Comparison of ENCODE assay signal across 12 cellular contexts in the genomic region with DNA sequence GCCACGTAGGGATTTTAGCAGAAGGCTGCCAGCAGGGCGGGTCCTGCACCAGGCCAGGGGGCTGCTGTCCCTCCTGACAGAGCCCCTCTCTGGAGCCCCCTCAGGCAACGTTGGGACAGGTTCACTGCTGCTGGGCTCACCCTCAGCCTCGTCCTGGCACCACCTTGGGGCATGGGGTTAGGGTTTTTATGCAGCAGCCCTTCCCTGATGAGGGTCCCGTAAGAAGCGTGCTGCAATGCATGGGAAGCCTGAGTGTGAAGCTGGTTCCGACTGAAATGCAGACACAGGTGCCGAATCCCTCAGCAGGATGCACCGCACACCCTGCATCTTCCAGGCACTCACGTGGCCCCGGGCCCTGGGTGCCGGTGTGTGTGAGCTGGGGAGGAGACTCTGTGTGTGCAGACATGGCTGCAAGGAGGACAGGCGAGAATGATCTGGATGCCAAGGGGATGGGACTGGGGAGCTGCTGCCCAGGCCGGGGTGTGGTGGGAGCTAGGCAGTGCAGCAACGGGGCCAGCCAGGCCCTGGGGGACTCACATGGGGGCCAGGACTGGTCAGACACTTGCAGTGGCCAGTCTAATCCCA. TPM values are rescaled to one million over a fixed set of nuclear protein-coding genes. Genes with fewer than 3 reads are reported as not detected.
A peak's percentile ranks its signal among the peaks of the same experiment; 100 is the strongest.
DNase-seq lines count a peak whose midpoint lies in the region; ATAC-seq, FAIRE-seq and TF ChIP-seq lines count a peak whose summit lies in the region.
"Had no signal": no experiment of that assay in that cellular context is flagged by ENCODE, and none has a peak within 500 bp of the region (broad histone marks: within the 10 kb centered on the region; RNA-seq: fewer than 3 reads in every experiment).

No MANE protein-coding gene starts in this region.

- H3K4me3 ChIP-seq in ectodermal cell (ENCODE audit: insufficient read depth, low read depth, low read length): no peak overlapping the region
- peak overlapping the region in 1 of 3 experiments; percentile 42; a peak in 2 of 6 replicates for H3K4me3 ChIP-seq in HepG2 (replicated peaks in 1 of 3; ENCODE audit: insufficient read depth in 1 of 3, low read depth in 2 of 3, low read length in 3 of 3)
- no peak overlapping the region for H3K4me3 ChIP-seq in Caco-2 (ENCODE audit: low read depth, low read length)

- DNase-seq in activated naive CD4-positive, alpha-beta T cell treated with anti-CD3 and anti-CD28 coated beads, Interleukin-2, amount 10 ng/mL, durations not matched to agents 7 days and 5 days: no peak
- DNase-seq in HepG2 (ENCODE audit: low spot score): no peak
- DNase-seq in type B pancreatic cell (ENCODE audit: extremely low spot score, unreplicated experiment): peak; percentile 74
- DNase-seq in Caco-2: no peak
- no peak for DNase-seq in HFFc6
- no peak for DNase-seq in D721Med (ENCODE audit: insufficient read length, low spot score)
- DNase-seq: activated CD4-positive, CD25-positive, alpha-beta regulatory T cell treated with anti-CD3 and anti-CD28 coated beads, Interleukin-2, amount 50 U/mL, for 72 hours; dermis blood vessel endothelial cell had no signal

- H3K9ac ChIP-seq in HepG2 (ENCODE audit: insufficient read depth, low read depth, low read length): peak overlapping the region; percentile 70

- peak overlapping the region; percentile 63 for H3K27ac ChIP-seq in ectodermal cell (ENCODE audit: insufficient read depth, low read depth, low read length, poor library complexity, severe bottlenecking)
- no peak overlapping the region for H3K27ac ChIP-seq in HepG2 (ENCODE audit: extremely low read length, insufficient read depth, low read length)

- intact Hi-C loops in HepG2 (cut with micrococcal nuclease; ENCODE audit: unreplicated experiment): no loop called here
- intact Hi-C loops in Caco-2 (cut with micrococcal nuclease; ENCODE audit: unreplicated experiment): no loop called here

- H3K9me3 Mint-ChIP-seq in activated naive CD4-positive, alpha-beta T cell treated with anti-CD3 and anti-CD28 coated beads, Interleukin-2, amount 50 U/mL, for 24 hours: no peaks in the 10 kb centered on the region
- H3K9me3 Mint-ChIP-seq in activated naive CD4-positive, alpha-beta T cell treated with anti-CD3 and anti-CD28 coated beads, Interleukin-2, amount 10 ng/mL, durations not matched to agents 7 days and 5 days: no peaks in the 10 kb centered on the region
- H3K9me3 Mint-ChIP-seq in type B pancreatic cell (no peaks in the 10 kb centered on the region), Caco-2 (ENCODE audit: unreplicated experiment) (no peaks in the 10 kb centered on the region), HFFc6 (no peaks in the 10 kb centered on the region)
- H3K9me3 Mint-ChIP-seq: memory B cell had no signal

- H3K4me1 ChIP-seq in ectodermal cell (ENCODE audit: control insufficient read depth, insufficient read depth, low read length): peaks cover 23% of the 10 kb centered on the region
- peaks cover 47% of the 10 kb centered on the region for H3K4me1 ChIP-seq in HepG2 (ENCODE audit: insufficient read depth, low read length)
- peaks cover 6% of the 10 kb centered on the region; the same call in 1 of the 2 replicates for H3K4me1 ChIP-seq in Caco-2

- H3K27me3 ChIP-seq in ectodermal cell (ENCODE audit: control insufficient read depth, insufficient read depth, low read length, poor library complexity, severe bottlenecking) (no peaks in the 10 kb centered on the region), HepG2 (ENCODE audit: control insufficient read depth in 1 of 2, insufficient read depth in 2 of 2, low read length in 2 of 2) (peaks cover 5 to 51% of the 10 kb centered on the region in 2 experiments), Caco-2 (replicated peaks; ENCODE audit: control insufficient read depth, insufficient read depth, low read length) (no peaks in the 10 kb centered on the region)

- POLR2A ChIA-PET in HepG2 (lab: Yijun Ruan, JAX): no interaction called here
- POLR2A ChIA-PET in Caco-2 (lab: Charles Lee): no interaction called here

- FAIRE-seq in HepG2 (lab: Jason Lieb, UNC) (no peak), D721Med (lab: Jason Lieb, UNC) (no peak)
- FAIRE-seq: G401.6 had no signal

- ATAC-seq in HepG2: no peak

- H3K36me3 ChIP-seq in ectodermal cell (ENCODE audit: control insufficient read depth, insufficient read depth, low read length) (no peaks in the 10 kb centered on the region), HepG2 (replicated peaks in 1 of 2; ENCODE audit: control insufficient read depth in 1 of 2, insufficient read depth in 2 of 2, low read length in 2 of 2) (no peaks in the 10 kb centered on the region), Caco-2 (ENCODE audit: control insufficient read depth, insufficient read depth, low read length) (no peaks in the 10 kb centered on the region)

- peaks cover 15% of the 10 kb centered on the region for H3K4me1 Mint-ChIP-seq in activated naive CD4-positive, alpha-beta T cell treated with anti-CD3 and anti-CD28 coated beads, Interleukin-2, amount 50 U/mL, for 24 hours
- H3K4me1 Mint-ChIP-seq in activated naive CD4-positive, alpha-beta T cell treated with anti-CD3 and anti-CD28 coated beads, Interleukin-2, amount 10 ng/mL, durations not matched to agents 7 days and 5 days: peaks cover 3% of the 10 kb centered on the region
- H3K4me1 Mint-ChIP-seq in type B pancreatic cell (ENCODE audit: unreplicated experiment) (peaks cover 23% of the 10 kb centered on the region), Caco-2 (ENCODE audit: low read depth, unreplicated experiment) (peaks cover 10% of the 10 kb centered on the region), HFFc6 (ENCODE audit: low read depth) (no peaks in the 10 kb centered on the region)
- H3K4me1 Mint-ChIP-seq: memory B cell had no signal

- no peaks in the 10 kb centered on the region for H4K20me1 ChIP-seq in HepG2 (ENCODE audit: insufficient read depth, low read length)

- H3K9me3 ChIP-seq in ectodermal cell (ENCODE audit: control insufficient read depth, low read length) (no peaks in the 10 kb centered on the region), HepG2 (ENCODE audit: low read length) (no peaks in the 10 kb centered on the region), Caco-2 (no peaks in the 10 kb centered on the region)

- in situ Hi-C loops in HepG2 (cut with HindIII; ENCODE audit: extremely low pct_ligation_motif_present, low pct_unique_long_range_greater_than_20kb): no loop called here

- no peaks in the 10 kb centered on the region for H3K27me3 Mint-ChIP-seq in activated naive CD4-positive, alpha-beta T cell treated with anti-CD3 and anti-CD28 coated beads, Interleukin-2, amount 50 U/mL, for 24 hours
- H3K27me3 Mint-ChIP-seq in activated naive CD4-positive, alpha-beta T cell treated with anti-CD3 and anti-CD28 coated beads, Interleukin-2, amount 10 ng/mL, durations not matched to agents 7 days and 5 days: peaks cover 5% of the 10 kb centered on the region
- H3K27me3 Mint-ChIP-seq in type B pancreatic cell: peaks cover 10% of the 10 kb centered on the region
- H3K27me3 Mint-ChIP-seq in Caco-2 (ENCODE audit: insufficient read depth, unreplicated experiment): peaks cover under 1% of the 10 kb centered on the region
- H3K27me3 Mint-ChIP-seq in HFFc6 (ENCODE audit: insufficient read depth): peaks cover 31% of the 10 kb centered on the region

- H3K4me3 Mint-ChIP-seq in activated naive CD4-positive, alpha-beta T cell treated with anti-CD3 and anti-CD28 coated beads, Interleukin-2, amount 50 U/mL, for 24 hours: no peak overlapping the region
- no peak overlapping the region for H3K4me3 Mint-ChIP-seq in activated naive CD4-positive, alpha-beta T cell treated with anti-CD3 and anti-CD28 coated beads, Interleukin-2, amount 10 ng/mL, durations not matched to agents 7 days and 5 days
- no peak overlapping the region for H3K4me3 Mint-ChIP-seq in type B pancreatic cell
- H3K4me3 Mint-ChIP-seq in Caco-2 (ENCODE audit: unreplicated experiment): no peak overlapping the region
- no peak overlapping the region for H3K4me3 Mint-ChIP-seq in HFFc6
- H3K4me3 Mint-ChIP-seq: memory B cell had no signal

- no peaks in the 10 kb centered on the region for H3K36me3 Mint-ChIP-seq in activated naive CD4-positive, alpha-beta T cell treated with anti-CD3 and anti-CD28 coated beads, Interleukin-2, amount 50 U/mL, for 24 hours
- H3K36me3 Mint-ChIP-seq in activated naive CD4-positive, alpha-beta T cell treated with anti-CD3 and anti-CD28 coated beads, Interleukin-2, amount 10 ng/mL, durations not matched to agents 7 days and 5 days: no peaks in the 10 kb centered on the region
- H3K36me3 Mint-ChIP-seq in type B pancreatic cell (no peaks in the 10 kb centered on the region), Caco-2 (ENCODE audit: insufficient read depth, unreplicated experiment) (no peaks in the 10 kb centered on the region), HFFc6 (ENCODE audit: low read depth) (no peaks in the 10 kb centered on the region)
- H3K36me3 Mint-ChIP-seq: memory B cell had no signal

- TF ChIP-seq POLR2A in HepG2 (IDR thresholded peaks at IDR 0.05; ENCODE audit: insufficient read depth in 1 of 2, low read depth in 2 of 2, low read length in 2 of 2): no peak

- peak overlapping the region; percentile 52 for H3K4me2 ChIP-seq in HepG2 (ENCODE audit: low read depth, low read length)

- no peak for TF ChIP-seq RAD21 in HepG2 (CRISPR knock-in tag; IDR thresholded peaks at IDR 0.05)

- TF ChIP-seq EP300 in HepG2 (IDR thresholded peaks at IDR 0.05; ENCODE audit: low read depth in 2 of 2, low read length in 2 of 2) (no peak), HepG2 (CRISPR knock-in tag; IDR thresholded peaks at IDR 0.05; ENCODE audit: borderline replicate concordance) (no peak)

- CTCF ChIA-PET in activated naive CD4-positive, alpha-beta T cell treated with anti-CD3 and anti-CD28 coated beads, Interleukin-2, amount 10 ng/mL, durations not matched to agents 7 days and 5 days (lab: Charles Lee): no interaction called here
- CTCF ChIA-PET in HepG2 (lab: Yijun Ruan, JAX; ENCODE audit: low intra/inter-chr PET ratio, low total read pairs): no interaction called here
- CTCF ChIA-PET in Caco-2 (lab: Charles Lee): no interaction called here

- TF ChIP-seq CTCF in HepG2 (CRISPR knock-in tag; IDR thresholded peaks at IDR 0.05) (no peak), type B pancreatic cell (conservative IDR thresholded peaks at IDR 0.05) (no peak), Caco-2 (IDR thresholded peaks at IDR 0.05; ENCODE audit: insufficient read depth in 1 of 2, low read depth in 1 of 2, low read length in 1 of 2, severe bottlenecking in 1 of 2, unreplicated experiment in 1 of 2) (no peak), HFFc6 (IDR thresholded peaks at IDR 0.05) (no peak), D721Med (IDR thresholded peaks at IDR 0.05; ENCODE audit: insufficient read depth, missing control alignments) (no peak)

- no peaks in the 10 kb centered on the region for H3K79me2 ChIP-seq in HepG2 (ENCODE audit: insufficient read depth, low read length)

- BruUV-seq in HepG2 (replicated peaks; lab: Mats Ljungman, UMichigan) (no TSS peak), Caco-2 (replicated peaks; lab: Mats Ljungman, UMichigan) (no TSS peak)

- no peak overlapping the region for H2AFZ ChIP-seq in HepG2 (ENCODE audit: low read length)

- H3K27ac Mint-ChIP-seq in activated naive CD4-positive, alpha-beta T cell treated with anti-CD3 and anti-CD28 coated beads, Interleukin-2, amount 50 U/mL, for 24 hours: peak overlapping the region; percentile 23
- H3K27ac Mint-ChIP-seq in activated naive CD4-positive, alpha-beta T cell treated with anti-CD3 and anti-CD28 coated beads, Interleukin-2, amount 10 ng/mL, durations not matched to agents 7 days and 5 days: no peak overlapping the region
- H3K27ac Mint-ChIP-seq in type B pancreatic cell (peak overlapping the region; percentile 78), Caco-2 (ENCODE audit: unreplicated experiment) (no peak overlapping the region), HFFc6 (no peak overlapping the region)
- H3K27ac Mint-ChIP-seq: memory B cell had no signal

- WGBS in ectodermal cell, 2 experiments: 90 to 91% methylated on average over 15 of the region's 15 CpGs
- 43% methylated on average over 13 of the region's 15 CpGs for WGBS in HepG2 (ENCODE audit: low lambda C conversion rate)

RNA-seq across cellular contexts. Expression of gene ZDHHC11B, which starts 27.1 kb away (rescaled TPM):
- polyA plus RNA-seq in ectodermal cell (2013, experiment 1 of 4): 0.54 TPM
- 1.3 TPM for polyA plus RNA-seq in ectodermal cell (2013, experiment 2 of 4)
- 0.64 TPM for polyA plus RNA-seq in ectodermal cell (2013, experiment 3 of 4)
- 1.1 TPM for polyA plus RNA-seq in ectodermal cell (2013, experiment 4 of 4)
- total RNA-seq in HepG2 (2016; rRNA removed; fragmentation: Illumina TruSeq; extraction: Trizol) (0.11 TPM in 1 of 2 replicates, not detected in the other), type B pancreatic cell (ENCODE audit: low replicate concordance) (2.2 and 4.0 TPM in 2 replicates), Caco-2 (2022) (1.00 and 1.1 TPM in 2 replicates)
- not detected in 2 replicates for total RNA-seq in HepG2 (2016; cell fraction: cytosol; rRNA removed; fragmentation: Illumina TruSeq; extraction: Trizol; ENCODE audit: low read depth)
- 0.04 TPM in 1 of 2 replicates, not detected in the other for total RNA-seq in HepG2 (2016; cell fraction: insoluble cytoplasmic fraction; rRNA removed; fragmentation: Illumina TruSeq; extraction: Trizol)
- 0.21 TPM in 1 of 2 replicates, not detected in the other for total RNA-seq in HepG2 (2016; cell fraction: membrane; rRNA removed; fragmentation: Illumina TruSeq; extraction: Trizol)
- 0.40 and 1.0 TPM in 2 replicates for total RNA-seq in HepG2 (2016; cell fraction: nucleus; rRNA removed; fragmentation: Illumina TruSeq; extraction: Trizol)
- 0.07 and 0.12 TPM in 2 replicates for polyA plus RNA-seq in HepG2 (2011; rRNA removed)
- polyA plus RNA-seq in HepG2 (2011; cell fraction: cytosol; rRNA removed): 0.09 TPM in 1 of 2 replicates, not detected in the other
- polyA plus RNA-seq in HepG2 (2011; cell fraction: nucleus; rRNA removed): 0.83 and 1.8 TPM in 2 replicates
- polyA plus RNA-seq in HepG2 (2012): 0.39 and 0.59 TPM in 2 replicates
- polyA plus RNA-seq in HepG2 (2016; cell fraction: cytosol; fragmentation: Illumina TruSeq; extraction: Trizol; ENCODE audit: low read depth): not detected in 2 replicates
- polyA plus RNA-seq in HepG2 (2016; cell fraction: insoluble cytoplasmic fraction; fragmentation: Illumina TruSeq; extraction: Trizol; ENCODE audit: low read depth): 0.14 TPM in 1 of 2 replicates, not detected in the other
- not detected in 2 replicates for polyA plus RNA-seq in HepG2 (2016; cell fraction: membrane; fragmentation: Illumina TruSeq; extraction: Trizol; ENCODE audit: low read depth)
- polyA plus RNA-seq in HepG2 (2016; cell fraction: nucleus; fragmentation: Illumina TruSeq; extraction: Trizol; ENCODE audit: insufficient read depth, low read depth): 0.71 and 0.88 TPM in 2 replicates
- 1.9 and 3.5 TPM in 2 replicates for polyA minus RNA-seq in HepG2 (2011; rRNA and poly(A)+ RNA removed; ENCODE audit: low replicate concordance)
- polyA minus RNA-seq in HepG2 (2011; cell fraction: cytosol; rRNA and poly(A)+ RNA removed): 0.62 TPM in 1 of 2 replicates, not detected in the other
- 0.64 and 1.2 TPM in 2 replicates for polyA minus RNA-seq in HepG2 (2011; cell fraction: nucleus; rRNA and poly(A)+ RNA removed)
- total RNA-seq in HFFc6 (2021; fragmentation: NEBNext Ultra II Directional; extraction: Animal tissue kit (Norgen Biotek cat#: 25700)): under 1 TPM in 2 of 6 experiments, not detected in 4; 0.17 to 0.19 TPM

Comparison
In these comparisons a context has a peak if more than half of its experiments do, and no peak if none do; other contexts are left out.
1. H3K27ac Mint-ChIP-seq: peak in activated naive CD4-positive, alpha-beta T cell treated with anti-CD3 and anti-CD28 coated beads, Interleukin-2, amount 50 U/mL, for 24 hours (single experiment) and type B pancreatic cell (single experiment); none in activated naive CD4-positive, alpha-beta T cell treated with anti-CD3 and anti-CD28 coated beads, Interleukin-2, amount 10 ng/mL, durations not matched to agents 7 days and 5 days (single experiment), Caco-2 (single experiment) and HFFc6 (single experiment).